ENCODE assay signal across 12 cellular contexts in genomic region chr9:126275386-126276001, GRCh38. TPM values are rescaled to one million over a fixed set of nuclear protein-coding genes. Genes with fewer than 3 reads are reported as not detected.
DNase-seq lines count a peak whose midpoint lies in the region; ATAC-seq lines count a peak whose summit lies in the region.
"Had no signal": no experiment of that assay in that cellular context is flagged by ENCODE, and none has a peak within 500 bp of the region (broad histone marks: within the 10 kb centered on the region; RNA-seq: fewer than 3 reads in every experiment).

No MANE protein-coding gene starts in this region.

- no peaks in the 10 kb centered on the region; the same call in 1 of the 2 replicates for H3K9me3 ChIP-seq in SJCRH30 (replicated peaks)

- no peaks in the 10 kb centered on the region for H3K36me3 ChIP-seq in SJCRH30

- no peaks in the 10 kb centered on the region for H3K4me1 ChIP-seq in SJCRH30

- ATAC-seq in GM18517 (IDR thresholded peaks at IDR 0.05; ENCODE audit: unreplicated experiment) (no peak), GM21447 (IDR thresholded peaks at IDR 0.05; ENCODE audit: unreplicated experiment) (no peak), GM18907 (IDR thresholded peaks at IDR 0.05; ENCODE audit: unreplicated experiment) (no peak)

- DNase-seq in SJCRH30 (peak; percentile 34 to 44), dedifferentiated amniotic fluid mesenchymal stem cell (ENCODE audit: extremely low spot score) (peak; percentile 17), inferior parietal cortex (ENCODE audit: extremely low spot score) (peak; percentile 78), retina (peak; percentile 64), NCI-H526 treated with DMSO at 0.1 percent for 48 hours (lab: John Stamatoyannopoulos, UW) (no peak)
- DNase-seq: activated T-cell treated with anti-CD3 and anti-CD28 coated beads, Interleukin-2, amount 50 U/mL, for 48 hours; Kasumi-1; NCI-H187 treated with DMSO at 0.1 percent for 48 hours; NK-92 treated with Interleukin-12 subunit alpha and Interleukin-12 subunit beta, amount 100 ng/mL, for 24 hours had no signal

- H3K4me3 ChIP-seq in SJCRH30 = no peak overlapping the region

- no peaks in the 10 kb centered on the region for H3K27me3 ChIP-seq in SJCRH30

- no peak overlapping the region for H3K27ac ChIP-seq in SJCRH30

RNA-seq across cellular contexts. Expression of gene MVB12B, which starts 51.1 kb away (rescaled TPM):
- 19.5 and 21.9 TPM in 2 replicates for total RNA-seq in SJCRH30 (2014; rRNA removed; shearing (Covaris generic))
